In the genomic region with DNA sequence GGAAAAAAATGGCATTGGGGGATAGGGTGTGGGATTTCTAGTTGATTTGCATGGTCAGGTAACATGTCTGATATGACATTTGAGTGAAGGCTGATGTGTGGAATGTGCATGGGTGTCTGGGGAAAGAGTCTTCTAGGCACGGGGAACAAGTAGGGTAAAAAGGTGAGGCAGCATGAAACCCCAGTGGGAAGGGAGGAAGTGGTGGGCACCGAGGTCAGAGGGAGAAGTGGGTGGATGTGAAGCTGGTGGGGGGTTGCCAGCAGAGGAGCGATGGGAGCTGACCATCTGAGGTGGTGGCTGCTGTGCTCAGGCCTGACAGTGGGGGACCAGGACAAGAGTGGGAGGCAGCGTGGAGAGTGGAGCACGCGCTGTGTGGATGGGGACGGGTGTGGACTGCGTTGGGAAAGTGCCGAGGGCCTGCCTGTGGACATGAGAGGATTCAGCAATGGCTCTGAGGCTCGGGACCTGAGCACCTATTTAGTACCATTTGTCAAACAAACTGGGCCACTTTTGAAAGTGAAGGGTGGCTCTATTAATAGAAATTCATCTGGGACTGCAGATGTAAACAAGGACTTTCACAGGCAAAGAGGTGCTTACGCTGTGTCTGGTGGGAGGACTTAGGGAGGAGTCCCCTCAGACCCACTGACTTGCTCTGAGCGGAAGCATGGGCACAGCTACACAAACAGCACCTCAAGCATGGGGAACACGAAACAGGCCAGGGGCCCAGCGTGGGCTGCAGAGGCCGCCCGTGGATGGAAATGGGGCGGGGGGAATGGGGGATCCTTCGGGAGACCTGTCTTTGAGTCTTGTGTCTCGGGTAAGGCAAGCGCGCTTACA, we compare ENCODE assay signal across 2 cellular contexts.
TF ChIP-seq lines count a peak whose summit lies in the region.

No MANE protein-coding gene starts in this region.

TF ChIP-seq in SK-N-SH, 30 proteins besides CTCF, POLR2A, EP300 and RAD21:
- TF ChIP-seq NRF1 (IDR thresholded peaks at IDR 0.05; ENCODE audit: low read depth, low read length) (no peak), JUND (IDR thresholded peaks at IDR 0.05) (no peak), FOXJ3 (CRISPR knock-in tag; IDR thresholded peaks at IDR 0.05) (no peak), MEF2A (IDR thresholded peaks at IDR 0.05; ENCODE audit: borderline replicate concordance, low read depth) (no peak), TCF12 (IDR thresholded peaks at IDR 0.05) (no peak), ELF1 (IDR thresholded peaks at IDR 0.05) (no peak), GATA2 (CRISPR knock-in tag; IDR thresholded peaks at IDR 0.05) (no peak), SIN3A (IDR thresholded peaks at IDR 0.05; ENCODE audit: borderline replicate concordance, low read depth, low read length) (no peak), RFX5 (IDR thresholded peaks at IDR 0.05; ENCODE audit: low read length) (no peak), TEAD4 (IDR thresholded peaks at IDR 0.05; ENCODE audit: borderline replicate concordance, insufficient read depth) (no peak)
- TF ChIP-seq, protein P1, sequence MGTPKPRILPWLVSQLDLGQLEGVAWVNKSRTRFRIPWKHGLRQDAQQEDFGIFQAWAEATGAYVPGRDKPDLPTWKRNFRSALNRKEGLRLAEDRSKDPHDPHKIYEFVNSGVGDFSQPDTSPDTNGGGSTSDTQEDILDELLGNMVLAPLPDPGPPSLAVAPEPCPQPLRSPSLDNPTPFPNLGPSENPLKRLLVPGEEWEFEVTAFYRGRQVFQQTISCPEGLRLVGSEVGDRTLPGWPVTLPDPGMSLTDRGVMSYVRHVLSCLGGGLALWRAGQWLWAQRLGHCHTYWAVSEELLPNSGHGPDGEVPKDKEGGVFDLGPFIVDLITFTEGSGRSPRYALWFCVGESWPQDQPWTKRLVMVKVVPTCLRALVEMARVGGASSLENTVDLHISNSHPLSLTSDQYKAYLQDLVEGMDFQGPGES (IDR thresholded peaks at IDR 0.05; ENCODE audit: low read depth, low read length) = no peak
- TF ChIP-seq, protein P2, sequence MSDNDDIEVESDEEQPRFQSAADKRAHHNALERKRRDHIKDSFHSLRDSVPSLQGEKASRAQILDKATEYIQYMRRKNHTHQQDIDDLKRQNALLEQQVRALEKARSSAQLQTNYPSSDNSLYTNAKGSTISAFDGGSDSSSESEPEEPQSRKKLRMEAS (IDR thresholded peaks at IDR 0.05; ENCODE audit: low read depth) = no peak
TF ChIP-seq in SK-N-SH: peak in this region for 0.

TF ChIP-seq in SK-N-SH treated with all-trans-retinoic acid at 6 μM for 48 hours, 23 proteins besides CTCF, POLR2A, EP300 and RAD21:
- TF ChIP-seq ZC3H10 (CRISPR knock-in tag; IDR thresholded peaks at IDR 0.05) = no peak
- TF ChIP-seq TCF4 (CRISPR knock-in tag; IDR thresholded peaks at IDR 0.05; ENCODE audit: borderline replicate concordance) = no peak
- no peak for TF ChIP-seq ESRRG (CRISPR knock-in tag; IDR thresholded peaks at IDR 0.05)
- TF ChIP-seq RARB (CRISPR knock-in tag; IDR thresholded peaks at IDR 0.05) = no peak
- no peak for TF ChIP-seq ZNF565 (CRISPR knock-in tag; conservative IDR thresholded peaks at IDR 0.05; ENCODE audit: low read depth)
- TF ChIP-seq TOX (CRISPR knock-in tag; IDR thresholded peaks at IDR 0.05; ENCODE audit: borderline replicate concordance) = no peak
- TF ChIP-seq ZNF8 (CRISPR knock-in tag; IDR thresholded peaks at IDR 0.05) = no peak
- no peak for TF ChIP-seq SNAI2 (CRISPR knock-in tag; IDR thresholded peaks at IDR 0.05)
- no peak for TF ChIP-seq OSR1 (CRISPR knock-in tag; IDR thresholded peaks at IDR 0.05)
- TF ChIP-seq, protein P3, sequence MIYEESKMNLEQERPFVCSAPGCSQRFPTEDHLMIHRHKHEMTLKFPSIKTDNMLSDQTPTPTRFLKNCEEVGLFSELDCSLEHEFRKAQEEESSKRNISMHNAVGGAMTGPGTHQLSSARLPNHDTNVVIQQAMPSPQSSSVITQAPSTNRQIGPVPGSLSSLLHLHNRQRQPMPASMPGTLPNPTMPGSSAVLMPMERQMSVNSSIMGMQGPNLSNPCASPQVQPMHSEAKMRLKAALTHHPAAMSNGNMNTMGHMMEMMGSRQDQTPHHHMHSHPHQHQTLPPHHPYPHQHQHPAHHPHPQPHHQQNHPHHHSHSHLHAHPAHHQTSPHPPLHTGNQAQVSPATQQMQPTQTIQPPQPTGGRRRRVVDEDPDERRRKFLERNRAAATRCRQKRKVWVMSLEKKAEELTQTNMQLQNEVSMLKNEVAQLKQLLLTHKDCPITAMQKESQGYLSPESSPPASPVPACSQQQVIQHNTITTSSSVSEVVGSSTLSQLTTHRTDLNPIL (CRISPR knock-in tag; IDR thresholded peaks at IDR 0.05; ENCODE audit: low read depth) = no peak
- TF ChIP-seq CSDC2 (CRISPR knock-in tag; IDR thresholded peaks at IDR 0.05) = no peak
- TF ChIP-seq, protein P4, sequence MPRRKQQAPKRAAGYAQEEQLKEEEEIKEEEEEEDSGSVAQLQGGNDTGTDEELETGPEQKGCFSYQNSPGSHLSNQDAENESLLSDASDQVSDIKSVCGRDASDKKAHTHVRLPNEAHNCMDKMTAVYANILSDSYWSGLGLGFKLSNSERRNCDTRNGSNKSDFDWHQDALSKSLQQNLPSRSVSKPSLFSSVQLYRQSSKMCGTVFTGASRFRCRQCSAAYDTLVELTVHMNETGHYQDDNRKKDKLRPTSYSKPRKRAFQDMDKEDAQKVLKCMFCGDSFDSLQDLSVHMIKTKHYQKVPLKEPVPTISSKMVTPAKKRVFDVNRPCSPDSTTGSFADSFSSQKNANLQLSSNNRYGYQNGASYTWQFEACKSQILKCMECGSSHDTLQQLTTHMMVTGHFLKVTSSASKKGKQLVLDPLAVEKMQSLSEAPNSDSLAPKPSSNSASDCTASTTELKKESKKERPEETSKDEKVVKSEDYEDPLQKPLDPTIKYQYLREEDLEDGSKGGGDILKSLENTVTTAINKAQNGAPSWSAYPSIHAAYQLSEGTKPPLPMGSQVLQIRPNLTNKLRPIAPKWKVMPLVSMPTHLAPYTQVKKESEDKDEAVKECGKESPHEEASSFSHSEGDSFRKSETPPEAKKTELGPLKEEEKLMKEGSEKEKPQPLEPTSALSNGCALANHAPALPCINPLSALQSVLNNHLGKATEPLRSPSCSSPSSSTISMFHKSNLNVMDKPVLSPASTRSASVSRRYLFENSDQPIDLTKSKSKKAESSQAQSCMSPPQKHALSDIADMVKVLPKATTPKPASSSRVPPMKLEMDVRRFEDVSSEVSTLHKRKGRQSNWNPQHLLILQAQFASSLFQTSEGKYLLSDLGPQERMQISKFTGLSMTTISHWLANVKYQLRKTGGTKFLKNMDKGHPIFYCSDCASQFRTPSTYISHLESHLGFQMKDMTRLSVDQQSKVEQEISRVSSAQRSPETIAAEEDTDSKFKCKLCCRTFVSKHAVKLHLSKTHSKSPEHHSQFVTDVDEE (CRISPR knock-in tag; IDR thresholded peaks at IDR 0.05) = no peak
- TF ChIP-seq, protein P5, sequence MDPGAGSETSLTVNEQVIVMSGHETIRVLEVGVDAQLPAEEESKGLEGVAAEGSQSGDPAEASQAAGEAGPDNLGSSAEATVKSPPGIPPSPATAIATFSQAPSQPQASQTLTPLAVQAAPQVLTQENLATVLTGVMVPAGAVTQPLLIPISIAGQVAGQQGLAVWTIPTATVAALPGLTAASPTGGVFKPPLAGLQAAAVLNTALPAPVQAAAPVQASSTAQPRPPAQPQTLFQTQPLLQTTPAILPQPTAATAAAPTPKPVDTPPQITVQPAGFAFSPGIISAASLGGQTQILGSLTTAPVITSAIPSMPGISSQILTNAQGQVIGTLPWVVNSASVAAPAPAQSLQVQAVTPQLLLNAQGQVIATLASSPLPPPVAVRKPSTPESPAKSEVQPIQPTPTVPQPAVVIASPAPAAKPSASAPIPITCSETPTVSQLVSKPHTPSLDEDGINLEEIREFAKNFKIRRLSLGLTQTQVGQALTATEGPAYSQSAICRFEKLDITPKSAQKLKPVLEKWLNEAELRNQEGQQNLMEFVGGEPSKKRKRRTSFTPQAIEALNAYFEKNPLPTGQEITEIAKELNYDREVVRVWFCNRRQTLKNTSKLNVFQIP (CRISPR knock-in tag; IDR thresholded peaks at IDR 0.05; ENCODE audit: borderline replicate concordance, low read depth) = no peak
